Comparison of ENCODE assay signal across 15 cellular contexts in the genomic region with DNA sequence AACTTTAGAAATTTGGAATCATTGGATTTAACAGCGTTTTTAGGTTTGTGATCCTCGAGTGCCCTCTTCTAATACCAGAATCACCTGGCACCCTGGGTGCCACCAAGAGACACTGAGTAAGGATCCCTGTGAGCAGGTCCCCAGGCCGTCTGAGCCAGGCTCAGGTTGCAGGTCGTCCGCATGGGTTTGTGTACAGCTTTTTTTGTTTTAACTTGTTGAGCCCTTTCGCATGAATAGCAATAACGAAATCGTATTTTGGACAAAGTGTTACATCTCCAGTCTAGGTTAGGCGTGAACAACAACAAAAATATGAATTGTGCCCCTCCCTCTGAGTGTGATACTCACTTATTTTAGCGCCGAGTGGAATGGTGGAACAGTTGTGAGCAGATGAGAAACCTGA. TPM values are rescaled to one million over a fixed set of nuclear protein-coding genes. Genes with fewer than 3 reads are reported as not detected.
A peak's percentile ranks its signal among the peaks of the same experiment; 100 is the strongest.
DNase-seq lines count a peak whose midpoint lies in the region; ATAC-seq and TF ChIP-seq lines count a peak whose summit lies in the region.
"Had no signal": no experiment of that assay in that cellular context is flagged by ENCODE, and none has a peak within 500 bp of the region (broad histone marks: within the 10 kb centered on the region; RNA-seq: fewer than 3 reads in every experiment).

No MANE protein-coding gene starts in this region.

- no peaks in the 10 kb centered on the region for H3K4me1 ChIP-seq in endodermal cell (ENCODE audit: control insufficient read depth, insufficient read depth, low read length)

- no peaks in the 10 kb centered on the region for H3K27me3 ChIP-seq in endodermal cell (ENCODE audit: control insufficient read depth, insufficient read depth, low read length, poor library complexity, severe bottlenecking)

- no peak for TF ChIP-seq CTCF in endodermal cell (conservative IDR thresholded peaks at IDR 0.05)

- in situ Hi-C loops in ACHN (cut with HindIII; ENCODE audit: low pct_ligation_motif_present, low pct_unique_long_range_greater_than_20kb, low sequenced_read_pairs): no loop called here

- H3K36me3 ChIP-seq in endodermal cell (ENCODE audit: control insufficient read depth, insufficient read depth, low read length): peaks cover 12% of the 10 kb centered on the region

- no peak for ATAC-seq in T-helper 17 cell
- ATAC-seq: HCT116 had no signal

- H3K36me3 Mint-ChIP-seq in T-helper 17 cell (ENCODE audit: low read depth) (peaks cover 6% of the 10 kb centered on the region), endodermal cell (ENCODE audit: low read depth) (no peaks in the 10 kb centered on the region)

- H3K9me3 Mint-ChIP-seq in endodermal cell: no peaks in the 10 kb centered on the region
- H3K9me3 Mint-ChIP-seq: CD4-positive, alpha-beta memory T cell had no signal

- peaks cover 58% of the 10 kb centered on the region for H3K4me1 Mint-ChIP-seq in T-helper 17 cell
- peaks cover 58% of the 10 kb centered on the region for H3K4me1 Mint-ChIP-seq in endodermal cell

- H3K9me3 ChIP-seq in T-helper 17 cell (ENCODE audit: control insufficient read depth, low read length, poor library complexity, severe bottlenecking) (no peaks in the 10 kb centered on the region), endodermal cell (ENCODE audit: control insufficient read depth, low read length) (no peaks in the 10 kb centered on the region)

- H3K27me3 Mint-ChIP-seq in T-helper 17 cell (no peaks in the 10 kb centered on the region), endodermal cell (ENCODE audit: insufficient read depth) (no peaks in the 10 kb centered on the region)
- H3K27me3 Mint-ChIP-seq: CD4-positive, alpha-beta memory T cell had no signal

- peak; percentile 15 for DNase-seq in activated CD8-positive, alpha-beta memory T cell treated with anti-CD3 and anti-CD28 coated beads, Interleukin-2, amount 50 U/mL, for 48 hours
- DNase-seq in activated CD8-positive, alpha-beta memory T cell treated with anti-CD3 and anti-CD28 coated beads for 24 hours: no peak
- DNase-seq in T-helper 17 cell: no peak
- no peak for DNase-seq in endodermal cell
- DNase-seq in LoVo (ENCODE audit: low spot score): no peak
- DNase-seq in ACHN: no peak
- no peak for DNase-seq in stimulated activated CD4-positive, alpha-beta T cell treated with anti-CD3 and anti-CD28 coated beads, Interleukin-4, amount 100 ng/mL, for 4 hours
- DNase-seq: 8988T; C1 segment of cervical spinal cord; CD4-positive, alpha-beta memory T cell; COR-L47; DMS153; DMS79 treated with DMSO at 0.1 percent for 48 hours; EL had no signal

- peak overlapping the region; percentile 33 for H3K27ac ChIP-seq in endodermal cell (ENCODE audit: low read depth, low read length)

- no peak overlapping the region for H3K9ac ChIP-seq in endodermal cell (ENCODE audit: extremely low read depth, low read length, poor library complexity, severe bottlenecking)

- no peak overlapping the region for H3K4me3 Mint-ChIP-seq in T-helper 17 cell
- no peak overlapping the region for H3K4me3 Mint-ChIP-seq in endodermal cell

- H3K4me3 ChIP-seq in endodermal cell (ENCODE audit: low read length): no peak overlapping the region

- WGBS in endodermal cell (ENCODE audit: insufficient coverage in 1 of 2, insufficient read length in 1 of 2), 2 experiments: 92 to 95% methylated on average over 11 of the region's 11 CpGs

- H3K27ac Mint-ChIP-seq in T-helper 17 cell (peak overlapping the region; percentile 61), endodermal cell (no peak overlapping the region)

RNA-seq across cellular contexts. Expression of gene USP10, which starts 10.9 kb away (rescaled TPM):
- total RNA-seq in T-helper 17 cell: 100 to 1,000 TPM; 169 to 221 TPM
- 100 to 1,000 TPM; 148 to 149 TPM for total RNA-seq in endodermal cell
- polyA plus RNA-seq in endodermal cell (2013, experiment 1 of 2): 98.7 TPM
- polyA plus RNA-seq in endodermal cell (2013, experiment 2 of 2): 86.0 TPM
